ENCODE assay signal across 8 cellular contexts in the genomic region with DNA sequence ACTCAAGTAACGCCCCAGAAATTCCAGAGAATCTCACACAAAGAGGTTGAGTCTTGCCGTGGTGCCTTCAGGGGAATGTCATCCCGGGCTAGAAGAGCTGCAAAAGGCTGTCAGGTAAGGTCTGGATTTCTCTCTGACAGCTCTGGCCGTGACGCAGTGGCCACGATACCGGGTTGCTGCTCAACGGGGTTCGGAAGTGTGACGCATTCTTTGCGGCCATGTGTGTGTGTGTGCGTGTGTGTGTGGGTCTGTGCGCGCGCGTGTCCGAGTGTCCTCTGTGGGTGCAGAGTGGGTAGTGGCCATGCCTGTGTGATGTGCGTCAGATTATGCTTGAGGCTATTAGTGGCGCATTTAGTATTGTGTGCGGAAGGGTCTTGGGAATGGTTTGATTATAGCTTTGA. TPM values are rescaled to one million over a fixed set of nuclear protein-coding genes. Genes with fewer than 3 reads are reported as not detected.
DNase-seq lines count a peak whose midpoint lies in the region; ATAC-seq, FAIRE-seq and TF ChIP-seq lines count a peak whose summit lies in the region.

No MANE protein-coding gene starts in this region.

- TF ChIP-seq CTCF in GM06990 (IDR thresholded peaks at IDR 0.05; ENCODE audit: insufficient read depth, low read length, poor library complexity, severe bottlenecking) (no peak), OCI-LY7 (conservative IDR thresholded peaks at IDR 0.05; ENCODE audit: low read length) (no peak), upper lobe of left lung (IDR thresholded peaks at IDR 0.05) (no peak)

- peak overlapping the region; percentile 70 for H3K4me2 ChIP-seq in OCI-LY7 (ENCODE audit: low read length)

- DNase-seq in GM06990 (ENCODE audit: extremely low read depth, insufficient read length) (no peak), OCI-LY7 (ENCODE audit: low spot score) (no peak), head of caudate nucleus (peak; percentile 24 to 79 (median 60)), posterior cingulate gyrus (peak; percentile 43 to 95 (median 68)), upper lobe of left lung (peak; percentile 71 to 88), urothelium cell line (ENCODE audit: low spot score) (no peak)
- peak; percentile 36 for DNase-seq in activated gamma-delta T cell treated with anti-CD3 and anti-CD28 coated beads, Interleukin-2, amount 50 U/mL, for 16 hours (ENCODE audit: low read depth)

- TF ChIP-seq EP300 in upper lobe of left lung (IDR thresholded peaks at IDR 0.05), result no peak

- H3K27me3 ChIP-seq in GM06990 (replicated peaks; ENCODE audit: control insufficient read depth, insufficient read depth, low read length) (no peaks in the 10 kb centered on the region), upper lobe of left lung (no peaks in the 10 kb centered on the region)

- H4K20me1 ChIP-seq in OCI-LY7 (ENCODE audit: insufficient read depth, low read length), result no peaks in the 10 kb centered on the region

- H3K4me3 ChIP-seq in GM06990 (replicated peaks; ENCODE audit: low read depth, low read length) (peak overlapping the region; percentile 88), OCI-LY7 (ENCODE audit: low read depth, low read length, poor library complexity, severe bottlenecking) (peak overlapping the region; percentile 75), upper lobe of left lung (peak overlapping the region; percentile 62 to 74 (median 66))

- intact Hi-C loops in OCI-LY7 (cut with micrococcal nuclease; ENCODE audit: unreplicated experiment), result loop anchor here (5.0 kb wide), 1 partner anchor 128 kb away; the partner anchor contains the start of genes ZNF569 and ZNF570
- intact Hi-C loops in head of caudate nucleus (cut with DNase I), result no loop called here
- intact Hi-C loops in posterior cingulate gyrus (cut with DNase I), result loop anchor here (2.0 to 5.0 kb wide), 2 partner anchors 60 to 128 kb away; partner anchors contain the start of genes ZFP30, ZNF569 and ZNF570

- CTCF ChIA-PET in OCI-LY7 (lab: Charles Lee; ENCODE audit: unreplicated experiment), result no interaction called here

- H3K9me3 ChIP-seq in OCI-LY7 (ENCODE audit: low read length) (0 out of 2 replicates have a peak, but pooled peaks cover 4% of the 10 kb centered on the region), upper lobe of left lung (peaks cover 12 to 35% (median 21%) of the 10 kb centered on the region in 4 donors)

- POLR2A ChIA-PET in OCI-LY7 (lab: Charles Lee), result interaction anchor here (0.6 kb wide), 1 partner anchor 250 kb away, joined by 3 read pairs; no protein-coding TSS in a partner anchor

- H3K79me2 ChIP-seq in OCI-LY7 (ENCODE audit: insufficient read depth, low read depth, low read length), result no peaks in the 10 kb centered on the region

- TF ChIP-seq POLR2A in upper lobe of left lung (IDR thresholded peaks at IDR 0.05), result peak in 1 of 4 donors; percentile 27

- no TSS peak for BruUV-seq in OCI-LY7 (replicated peaks; lab: Mats Ljungman, UMichigan)

- H3K27ac ChIP-seq in OCI-LY7 (ENCODE audit: low read depth, low read length, poor library complexity, severe bottlenecking) (no peak overlapping the region), upper lobe of left lung (peak overlapping the region; percentile 77 to 94 (median 86))

- 0% methylated on average over 18 to 19 of the region's 20 CpGs for WGBS in upper lobe of left lung, 2 donors

- no peaks in the 10 kb centered on the region for H3K36me3 ChIP-seq in GM06990 (ENCODE audit: control insufficient read depth, insufficient read depth, low read length)
- no peaks in the 10 kb centered on the region for H3K36me3 ChIP-seq in OCI-LY7 (ENCODE audit: insufficient read depth, low read length)
- H3K36me3 ChIP-seq in upper lobe of left lung, result peaks cover 3 to 17% (median 11%) of the 10 kb centered on the region in 4 donors

- peak; percentile 35 for ATAC-seq in HG02642 (IDR thresholded peaks at IDR 0.05; ENCODE audit: poor library complexity, unreplicated experiment)
- peak; percentile 88 for ATAC-seq in upper lobe of left lung (ENCODE audit: low FRiP score in 2 of 2)

- FAIRE-seq in urothelium cell line (lab: Jason Lieb, UNC), result no peak

- H3K4me1 ChIP-seq in OCI-LY7 (ENCODE audit: insufficient read depth, low read length, poor library complexity, severe bottlenecking) (peaks cover 3% of the 10 kb centered on the region), upper lobe of left lung (peaks cover 7 to 18% (median 16%) of the 10 kb centered on the region in 4 donors)

- no peaks in the 10 kb centered on the region for H3K9me2 ChIP-seq in OCI-LY7 (ENCODE audit: insufficient read depth, low read length)

- H2AFZ ChIP-seq in OCI-LY7 (ENCODE audit: low read length), result peak overlapping the region; percentile 71

RNA-seq across cellular contexts. Expression of gene ZNF540, which starts 0.3 kb away (rescaled TPM):
- 0.44 and 0.59 TPM in 2 replicates for total RNA-seq in OCI-LY7 (2014; rRNA removed; shearing (Covaris generic))
- total RNA-seq in OCI-LY7 (2022) (0.39 and 0.46 TPM in 2 replicates), upper lobe of left lung (1 to 10 TPM; 1.7 to 5.3 (median 4.0) TPM)

RNA-seq across cellular contexts. Expression of gene ZNF571, which starts 0.4 kb away (rescaled TPM):
- 1.3 and 8.0 TPM in 2 replicates for total RNA-seq in OCI-LY7 (2014; rRNA removed; shearing (Covaris generic))
- total RNA-seq in OCI-LY7 (2022) (2.6 and 4.2 TPM in 2 replicates), upper lobe of left lung (10 to 100 TPM in 1 of 6 donors, 1 to 10 TPM in 4, under 1 TPM in 1; 0.89 to 14.6 (median 3.3) TPM)

Comparison
In these comparisons a context has a peak if more than half of its experiments do, and no peak if none do; other contexts are left out.
1. DNase-seq: peak in activated gamma-delta T cell treated with anti-CD3 and anti-CD28 coated beads, Interleukin-2, amount 50 U/mL, for 16 hours (single experiment), head of caudate nucleus (42 of 42), posterior cingulate gyrus (10 of 10) and upper lobe of left lung (2 of 2); none in GM06990 (single experiment), OCI-LY7 (single experiment) and urothelium cell line (single experiment).
2. Peak in every context shown above with its lines, with median percentiles within 50 percentile points of each other: H3K4me3 ChIP-seq.